In the genomic region with DNA sequence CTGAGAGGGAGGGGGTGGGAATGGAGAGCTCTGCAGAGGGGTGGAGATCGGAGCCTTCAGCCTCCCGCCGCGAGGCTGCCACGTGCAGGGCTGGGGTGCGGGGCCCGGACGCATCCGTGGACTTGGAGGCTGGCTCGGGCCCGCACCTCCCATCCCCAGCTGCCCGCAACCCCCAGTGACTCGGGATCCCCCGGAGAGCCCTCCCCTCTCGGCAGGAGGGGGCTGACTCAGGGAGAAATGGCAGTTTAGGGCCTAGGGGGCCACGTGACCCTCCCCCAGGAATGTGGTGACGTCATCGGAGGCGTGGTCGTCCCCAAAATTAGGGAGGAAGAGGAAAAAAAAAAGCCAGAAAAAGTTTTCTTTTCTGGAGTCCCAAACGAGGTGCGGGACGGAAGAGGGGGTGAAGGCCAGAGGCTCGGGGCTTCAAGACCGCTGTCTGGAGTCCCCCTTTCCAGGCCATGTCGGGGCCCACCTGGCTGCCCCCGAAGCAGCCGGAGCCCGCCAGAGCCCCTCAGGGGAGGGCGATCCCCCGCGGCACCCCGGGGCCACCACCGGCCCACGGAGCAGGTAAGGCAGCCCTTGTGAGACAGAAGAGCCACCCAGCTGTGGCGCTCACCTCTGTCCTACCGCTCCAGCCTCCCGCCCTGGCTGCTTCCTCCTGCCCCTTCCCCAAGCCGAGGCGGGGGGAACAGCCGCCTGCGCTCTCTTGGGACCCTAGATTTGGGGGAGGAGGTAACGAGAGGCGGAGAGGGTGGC, we compare ENCODE assay signal across 8 cellular contexts. TPM values are rescaled to one million over a fixed set of nuclear protein-coding genes. Genes with fewer than 3 reads are reported as not detected.
DNase-seq lines count a peak whose midpoint lies in the region; ATAC-seq, FAIRE-seq and TF ChIP-seq lines count a peak whose summit lies in the region.

A gene with protein sequence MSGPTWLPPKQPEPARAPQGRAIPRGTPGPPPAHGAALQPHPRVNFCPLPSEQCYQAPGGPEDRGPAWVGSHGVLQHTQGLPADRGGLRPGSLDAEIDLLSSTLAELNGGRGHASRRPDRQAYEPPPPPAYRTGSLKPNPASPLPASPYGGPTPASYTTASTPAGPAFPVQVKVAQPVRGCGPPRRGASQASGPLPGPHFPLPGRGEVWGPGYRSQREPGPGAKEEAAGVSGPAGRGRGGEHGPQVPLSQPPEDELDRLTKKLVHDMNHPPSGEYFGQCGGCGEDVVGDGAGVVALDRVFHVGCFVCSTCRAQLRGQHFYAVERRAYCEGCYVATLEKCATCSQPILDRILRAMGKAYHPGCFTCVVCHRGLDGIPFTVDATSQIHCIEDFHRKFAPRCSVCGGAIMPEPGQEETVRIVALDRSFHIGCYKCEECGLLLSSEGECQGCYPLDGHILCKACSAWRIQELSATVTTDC (plus strand): TSS at position 348 of the 756 bp plus-strand sequence. CDS start 111 bp downstream, at position 459.

- H2AFZ ChIP-seq in H9 (ENCODE audit: low read length) = no peak within 1 kb of the TSS

- peak within 1 kb of the TSS; percentile 84 for H3K14ac ChIP-seq in H9 (ENCODE audit: insufficient read depth, low read length)

- H2BK5ac ChIP-seq in H9 (ENCODE audit: insufficient read length, low read length) = peak within 1 kb of the TSS; percentile 15

- no peak within 1 kb of the TSS for H4K8ac ChIP-seq in H9 (replicated peaks; ENCODE audit: insufficient read length, low read depth, low read length)

- peak within 1 kb of the TSS; percentile 28 for H2BK120ac ChIP-seq in H9 (ENCODE audit: low read depth, low read length, poor library complexity, severe bottlenecking)

- H2BK12ac ChIP-seq in H9 (ENCODE audit: insufficient read length, low read depth, low read length) = peak within 1 kb of the TSS; percentile 46

- peak within 1 kb of the TSS; percentile 77 for H3K4me2 ChIP-seq in H9 (ENCODE audit: insufficient read depth, insufficient read length, low read length)

- no peak within 1 kb of the TSS for H4K5ac ChIP-seq in H9 (ENCODE audit: insufficient read length, low read depth, low read length)

- ATAC-seq in activated naive CD8-positive, alpha-beta T cell treated with anti-CD3 and anti-CD28 coated beads, Interleukin-2, amount 50 U/mL, for 24 hours = peak; percentile 66
- ATAC-seq in omental fat pad (ENCODE audit: low FRiP score) (peak; percentile 69), upper lobe of right lung (peak; percentile 76)

- intact Hi-C loops in head of caudate nucleus (cut with DNase I) = no loop called here
- intact Hi-C loops in upper lobe of right lung (cut with DNase I) = no loop called here

- peaks cover 25 to 53% (median 40%) of the 10 kb centered on the region in 3 experiments for H3K36me3 Mint-ChIP-seq in H9 (ENCODE audit: insufficient read depth in 1 of 3, low read depth in 3 of 3)
- H3K36me3 Mint-ChIP-seq in activated naive CD8-positive, alpha-beta T cell treated with anti-CD3 and anti-CD28 coated beads, Interleukin-2, amount 50 U/mL, for 24 hours (ENCODE audit: low read depth) = peaks cover 16% of the 10 kb centered on the region

- no peak within 1 kb of the TSS; the same call in 1 of the 2 replicates for H3K4ac ChIP-seq in H9 (ENCODE audit: low read depth, low read length)

- peaks cover 10% of the 10 kb centered on the region for H3K23me2 ChIP-seq in H9 (ENCODE audit: insufficient read length, low read depth, low read length, poor library complexity, severe bottlenecking)

- DNase-seq in C1 segment of cervical spinal cord (lab: John Stamatoyannopoulos, UW) = peak in 12 of 14 donors; percentile 33 to 84 (median 74)
- DNase-seq in H9 = peak; percentile 86
- DNase-seq in RCC 7860 (ENCODE audit: low spot score) = peak; percentile 92
- DNase-seq in activated naive CD8-positive, alpha-beta T cell treated with anti-CD3 and anti-CD28 coated beads, Interleukin-2, amount 50 U/mL, for 24 hours = peak; percentile 82
- peak; percentile 77 to 95 (median 88) for DNase-seq in head of caudate nucleus
- DNase-seq in omental fat pad (ENCODE audit: low spot score) = peak; percentile 92
- peak; percentile 92 for DNase-seq in upper lobe of right lung
- DNase-seq in NCI-H2029 (lab: John Stamatoyannopoulos, UW) = no peak

- H3K56ac ChIP-seq in H9 (ENCODE audit: insufficient read length, low read depth, low read length) = no peak within 1 kb of the TSS

- H3K9ac ChIP-seq in H9 (ENCODE audit: extremely low read depth, insufficient read length, low read length) = peak within 1 kb of the TSS; percentile 83

- H3K79me2 ChIP-seq in H9 (ENCODE audit: insufficient read depth, low read length) = peaks cover 3% of the 10 kb centered on the region; the same call in 1 of the 2 replicates

- no peaks in the 10 kb centered on the region for H4K20me1 ChIP-seq in H9 (ENCODE audit: control insufficient read depth, insufficient read depth, insufficient read length)

- no CpG with 5 or more reads among the region's 44 CpGs for WGBS in H9 (ENCODE audit: extremely low coverage, insufficient read length, low lambda C conversion rate)

- H3K4me1 ChIP-seq in H9 (ENCODE audit: insufficient read depth, low read length) (no peaks in the 10 kb centered on the region; the same call in 1 of the 2 replicates), upper lobe of right lung (peaks cover 35% of the 10 kb centered on the region)

- no peak within 1 kb of the TSS for H4K91ac ChIP-seq in H9 (ENCODE audit: insufficient read length, low read depth, low read length)

- no peaks in the 10 kb centered on the region for H3K9me3 Mint-ChIP-seq in H9
- H3K9me3 Mint-ChIP-seq in activated naive CD8-positive, alpha-beta T cell treated with anti-CD3 and anti-CD28 coated beads, Interleukin-2, amount 50 U/mL, for 24 hours = no peaks in the 10 kb centered on the region

- no peak within 1 kb of the TSS for H2BK20ac ChIP-seq in H9 (ENCODE audit: low read depth, low read length, poor library complexity, severe bottlenecking)

- H3K27ac ChIP-seq in H9 (ENCODE audit: insufficient read length, low read depth, low read length) = no peak within 1 kb of the TSS
- H3K27ac ChIP-seq in upper lobe of right lung = peak within 1 kb of the TSS; percentile 97

- no peak within 1 kb of the TSS for H3T11ph ChIP-seq in H9 (ENCODE audit: low read length)

- H3K9me3 ChIP-seq in H9 (ENCODE audit: control insufficient read depth, low read depth, low read length) = no peaks in the 10 kb centered on the region
- no peaks in the 10 kb centered on the region for H3K9me3 ChIP-seq in upper lobe of right lung

- H3K4me3 Mint-ChIP-seq in H9 = peak within 1 kb of the TSS; percentile 92 to 97
- peak within 1 kb of the TSS; percentile 87 for H3K4me3 Mint-ChIP-seq in activated naive CD8-positive, alpha-beta T cell treated with anti-CD3 and anti-CD28 coated beads, Interleukin-2, amount 50 U/mL, for 24 hours

- H3K23ac ChIP-seq in H9 (ENCODE audit: insufficient read length, low read depth, low read length) = no peak within 1 kb of the TSS

- peak within 1 kb of the TSS; percentile 88 for H3K4me3 ChIP-seq in upper lobe of right lung

- no peak within 1 kb of the TSS for H2AK5ac ChIP-seq in H9 (ENCODE audit: insufficient read length, low read length)

- no peaks in the 10 kb centered on the region for H3K27me3 Mint-ChIP-seq in H9 (ENCODE audit: low read depth)
- no peaks in the 10 kb centered on the region for H3K27me3 Mint-ChIP-seq in activated naive CD8-positive, alpha-beta T cell treated with anti-CD3 and anti-CD28 coated beads, Interleukin-2, amount 50 U/mL, for 24 hours

- peaks cover 20% of the 10 kb centered on the region for H3K36me3 ChIP-seq in upper lobe of right lung

- peak; percentile 84 for FAIRE-seq in RCC 7860 (lab: Jason Lieb, UNC)

- H3K18ac ChIP-seq in H9 (ENCODE audit: insufficient read length, low read depth, low read length) = peak within 1 kb of the TSS; percentile 73

- peaks cover 12 to 15% of the 10 kb centered on the region in 2 experiments for H3K4me1 Mint-ChIP-seq in H9
- H3K4me1 Mint-ChIP-seq in activated naive CD8-positive, alpha-beta T cell treated with anti-CD3 and anti-CD28 coated beads, Interleukin-2, amount 50 U/mL, for 24 hours = peaks cover 17% of the 10 kb centered on the region

- H3K27ac Mint-ChIP-seq in H9 = peak within 1 kb of the TSS; percentile 98 to 99 (median 98); a peak in 6 of 7 replicates
- H3K27ac Mint-ChIP-seq in activated naive CD8-positive, alpha-beta T cell treated with anti-CD3 and anti-CD28 coated beads, Interleukin-2, amount 50 U/mL, for 24 hours = peak within 1 kb of the TSS; percentile 92

- H3K27me3 ChIP-seq in H9 (ENCODE audit: insufficient read depth, low read length) = no peaks in the 10 kb centered on the region
- no peaks in the 10 kb centered on the region for H3K27me3 ChIP-seq in upper lobe of right lung

- TF ChIP-seq CTCF in H9 (conservative IDR thresholded peaks at IDR 0.05) = no peak
- TF ChIP-seq CTCF in omental fat pad (IDR thresholded peaks at IDR 0.05) = no peak
- TF ChIP-seq CTCF in upper lobe of right lung (IDR thresholded peaks at IDR 0.05) = no peak

- H2BK15ac ChIP-seq in H9 (ENCODE audit: low read depth, low read length) = no peak within 1 kb of the TSS

- peaks cover 3% of the 10 kb centered on the region for H3K79me1 ChIP-seq in H9 (ENCODE audit: insufficient read depth, low read depth, low read length, poor library complexity, severe bottlenecking)

RNA-seq across cellular contexts. Expression of the gene that starts here (rescaled TPM):
- total RNA-seq in H9 (2021) (120 and 122 TPM in 2 replicates), omental fat pad (10 to 100 TPM; 48.7 to 71.3 (median 53.0) TPM), upper lobe of right lung (65.3 TPM)
